ENCODE assay signal across 8 cellular contexts in genomic region chr21:5101749-5102148, GRCh38.
A peak's percentile ranks its signal among the peaks of the same experiment; 100 is the strongest.
DNase-seq lines count a peak whose midpoint lies in the region; ATAC-seq, FAIRE-seq and TF ChIP-seq lines count a peak whose summit lies in the region.
"Not testable (repeated sequence)": the region's sequence is repeated elsewhere in the genome, so short reads cannot be mapped to it uniquely, and the experiment has no call there.

No MANE protein-coding gene starts in this region.

- H2AFZ ChIP-seq in OCI-LY7 (ENCODE audit: low read length); K562 (ENCODE audit: low read depth, low read length): not testable (repeated sequence)

- not testable (repeated sequence) for H3K9ac ChIP-seq in K562 (ENCODE audit: insufficient read depth in 1 of 2, low read depth in 2 of 2, low read length in 2 of 2)

- in situ Hi-C loops in K562 (cut with MboI): not testable (repeated sequence)

- intact Hi-C loops in OCI-LY7 (cut with micrococcal nuclease; ENCODE audit: unreplicated experiment); K562 (cut with micrococcal nuclease): not testable (repeated sequence)

- H3K9me3 ChIP-seq in OCI-LY7 (ENCODE audit: low read length); K562 (replicated peaks; ENCODE audit: control insufficient read depth, insufficient read depth, low read depth, low read length): not testable (repeated sequence)

- POLR2A ChIA-PET in OCI-LY7 (lab: Charles Lee); K562 (lab: Yijun Ruan, JAX): not testable (repeated sequence)

- peak overlapping the region; percentile 39; the same call in 1 of the 2 replicates for H3K4me2 ChIP-seq in OCI-LY7 (ENCODE audit: low read length)
- H3K4me2 ChIP-seq in K562 (ENCODE audit: insufficient read depth, low read length): not testable (repeated sequence)

- peaks cover 15% of the 10 kb centered on the region for H3K4me1 ChIP-seq in OCI-LY7 (ENCODE audit: insufficient read depth, low read length, poor library complexity, severe bottlenecking)
- not testable (repeated sequence) for H3K4me1 ChIP-seq in K562 (replicated peaks in 1 of 2; ENCODE audit: control insufficient read depth in 2 of 2, insufficient read depth in 2 of 2, low read length in 2 of 2)

- 5% methylated on average over 5 of the region's 14 CpGs for WGBS in K562 (ENCODE audit: insufficient coverage, low coverage, missing lambda C conversion rate)

- not testable (repeated sequence) for BruUV-seq in OCI-LY7 (replicated peaks; lab: Mats Ljungman, UMichigan); K562 (replicated peaks; lab: Mats Ljungman, UMichigan)

- not testable (repeated sequence) for TF ChIP-seq RAD21 in K562 (CRISPR knock-in tag; conservative IDR thresholded peaks at IDR 0.05 in 1 of 2, IDR thresholded peaks at IDR 0.05 in 1 of 2)

- not testable (repeated sequence) for DNase-seq in GM12891 (ENCODE audit: insufficient read length, low spot score)
- DNase-seq in OCI-LY7 (ENCODE audit: low spot score): peak; percentile 83
- DNase-seq in activated CD8-positive, alpha-beta memory T cell treated with anti-CD3 and anti-CD28 coated beads for 4 hours (ENCODE audit: low read depth in 2 of 2): peak; percentile 57 to 76
- peak in 1 of 4 experiments; percentile 11 for DNase-seq in K562 (ENCODE audit: extremely low read depth in 1 of 4, low spot score in 3 of 4)
- peak; percentile 64 to 67 for DNase-seq in stimulated activated CD4-positive, alpha-beta T cell treated with anti-CD3 and anti-CD28 coated beads, Interleukin-15, amount 100 ng/mL, for 48 hours (ENCODE audit: low read depth in 2 of 2)
- DNase-seq in superior temporal gyrus (ENCODE audit: extremely low spot score): peak; percentile 28

- peak; percentile 48; the same call in 1 of the 2 replicates for TF ChIP-seq POLR2A in GM12891 (IDR thresholded peaks at IDR 0.05; ENCODE audit: low read depth, low read length)
- not testable (repeated sequence) for TF ChIP-seq POLR2A in K562 (conservative IDR thresholded peaks at IDR 0.05)

- H3K9me1 ChIP-seq in K562 (ENCODE audit: control insufficient read depth, insufficient read depth, low read length): not testable (repeated sequence)

- ATAC-seq in HG02678 (IDR thresholded peaks at IDR 0.05; ENCODE audit: unreplicated experiment): peak; percentile 48
- ATAC-seq in K562: peak; percentile 60

- not testable (repeated sequence) for H3K36me3 ChIP-seq in OCI-LY7 (ENCODE audit: insufficient read depth, low read length); K562 (ENCODE audit: control insufficient read depth, insufficient read depth, low read length)

- H3K9me2 ChIP-seq in OCI-LY7 (ENCODE audit: insufficient read depth, low read length): not testable (repeated sequence)

- H3K79me2 ChIP-seq in OCI-LY7 (ENCODE audit: insufficient read depth, low read depth, low read length); K562 (ENCODE audit: control insufficient read depth, insufficient read depth, low read length): not testable (repeated sequence)

- FAIRE-seq in GM12891 (lab: Jason Lieb, UNC); K562 (lab: Jason Lieb, UNC): not testable (repeated sequence)

- not testable (repeated sequence) for H3K27me3 ChIP-seq in K562 (ENCODE audit: control insufficient read depth in 2 of 2, insufficient read depth in 2 of 2, low read length in 2 of 2); layer of hippocampus (ENCODE audit: control insufficient read depth, insufficient read depth, low read length)

- not testable (repeated sequence) for TF ChIP-seq EP300 in K562 (IDR thresholded peaks at IDR 0.05; ENCODE audit: low read length)

- peak overlapping the region; percentile 34 for H3K4me3 ChIP-seq in OCI-LY7 (ENCODE audit: low read depth, low read length, poor library complexity, severe bottlenecking)
- not testable (repeated sequence) for H3K4me3 ChIP-seq in K562

- TF ChIP-seq CTCF in OCI-LY7 (conservative IDR thresholded peaks at IDR 0.05; ENCODE audit: low read length); K562 (IDR thresholded peaks at IDR 0.05 in 2 of 3, conservative IDR thresholded peaks at IDR 0.05 in 1 of 3; ENCODE audit: insufficient read depth in 2 of 3, low read depth in 1 of 3, low read length in 3 of 3): not testable (repeated sequence)

- CTCF ChIA-PET in OCI-LY7 (lab: Charles Lee; ENCODE audit: unreplicated experiment); K562 (lab: Yijun Ruan, JAX; ENCODE audit: low intra/inter-chr PET ratio): not testable (repeated sequence)

- H4K20me1 ChIP-seq in OCI-LY7 (ENCODE audit: insufficient read depth, low read length); K562 (replicated peaks; ENCODE audit: control insufficient read depth, insufficient read depth, low read length): not testable (repeated sequence)

- H3K27ac ChIP-seq in OCI-LY7 (ENCODE audit: low read depth, low read length, poor library complexity, severe bottlenecking): peak overlapping the region; percentile 58
- not testable (repeated sequence) for H3K27ac ChIP-seq in K562 (ENCODE audit: extremely low read depth, low read depth, low read length)
- peak overlapping the region; percentile 62 for H3K27ac ChIP-seq in layer of hippocampus (ENCODE audit: low read depth, low read length)

TF ChIP-seq in GM12891, 5 proteins besides CTCF, POLR2A, EP300 and RAD21:
- TF ChIP-seq POLR2AphosphoS5 (IDR thresholded peaks at IDR 0.05; ENCODE audit: low read depth, low read length) (0 out of 2 replicates have a peak, but pooled peaks have one; percentile 34), SPI1 (IDR thresholded peaks at IDR 0.05; ENCODE audit: low read depth, low read length) (peak; percentile 28; the same call in 1 of the 2 replicates)
TF ChIP-seq in GM12891: peak in this region for 2; not testable (repeated sequence) for 3.

TF ChIP-seq in K562, 482 proteins besides CTCF, POLR2A, EP300 and RAD21:
- peak; percentile 43 for TF ChIP-seq VEZF1 (CRISPR knock-in tag; IDR thresholded peaks at IDR 0.05)
- TF ChIP-seq JUND (IDR thresholded peaks at IDR 0.05; ENCODE audit: borderline replicate concordance, low read depth, low read length): peak; percentile 34
- TF ChIP-seq JUND (tag; IDR thresholded peaks at IDR 0.05; ENCODE audit: borderline replicate concordance, low read depth, low read length); ATF3 (CRISPR knock-in tag; conservative IDR thresholded peaks at IDR 0.05): not testable (repeated sequence)
- peak; percentile 33; the same call in 1 of the 2 replicates for TF ChIP-seq ATF3 (IDR thresholded peaks at IDR 0.05)
